In the genomic region with DNA sequence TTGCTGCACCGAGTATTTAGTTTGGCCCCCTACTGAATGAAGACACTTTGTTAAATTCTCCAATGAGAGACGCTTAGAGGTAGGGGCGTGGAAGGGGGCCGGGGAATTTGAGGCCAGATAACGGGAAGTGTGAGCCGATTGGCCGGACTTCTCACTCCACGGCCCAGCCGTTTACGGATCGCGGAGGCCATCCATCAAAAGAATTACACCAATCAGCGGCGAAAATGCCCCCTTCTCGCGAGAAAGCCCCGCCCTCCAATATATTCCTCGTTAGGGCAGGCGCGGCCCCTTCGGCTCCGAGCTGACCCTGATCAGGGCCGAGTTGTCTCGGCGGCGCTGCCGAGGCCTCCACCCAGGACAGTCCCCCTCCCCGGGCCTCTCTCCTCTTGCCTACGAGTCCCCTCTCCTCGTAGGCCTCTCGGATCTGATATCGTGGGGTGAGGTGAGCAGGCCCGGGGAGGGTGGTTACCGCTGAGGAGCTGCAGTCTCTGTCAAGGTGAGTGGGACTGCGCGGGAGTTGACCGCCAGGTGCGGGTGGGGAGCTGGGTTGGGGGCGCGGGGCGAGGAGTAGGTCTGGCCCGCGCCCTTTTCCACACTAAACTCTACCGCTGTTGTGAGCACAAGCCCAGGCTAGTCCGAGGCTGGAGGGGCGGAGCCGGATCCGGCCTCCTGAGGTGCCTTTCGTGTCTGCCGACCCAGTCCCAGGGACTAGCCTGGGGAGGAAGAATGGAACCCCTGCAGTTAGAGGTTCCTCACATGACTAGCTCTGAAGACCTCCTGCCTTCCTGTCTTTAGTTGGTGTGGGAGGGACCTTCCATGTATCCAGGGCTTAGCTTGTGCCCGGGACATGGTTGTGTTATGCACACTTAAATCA, we compare ENCODE assay signal across 8 cellular contexts. TPM values are rescaled to one million over a fixed set of nuclear protein-coding genes. Genes with fewer than 3 reads are reported as not detected.
DNase-seq lines count a peak whose midpoint lies in the region; ATAC-seq and TF ChIP-seq lines count a peak whose summit lies in the region.

A gene with protein sequence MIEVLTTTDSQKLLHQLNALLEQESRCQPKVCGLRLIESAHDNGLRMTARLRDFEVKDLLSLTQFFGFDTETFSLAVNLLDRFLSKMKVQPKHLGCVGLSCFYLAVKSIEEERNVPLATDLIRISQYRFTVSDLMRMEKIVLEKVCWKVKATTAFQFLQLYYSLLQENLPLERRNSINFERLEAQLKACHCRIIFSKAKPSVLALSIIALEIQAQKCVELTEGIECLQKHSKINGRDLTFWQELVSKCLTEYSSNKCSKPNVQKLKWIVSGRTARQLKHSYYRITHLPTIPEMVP (plus strand): TSS at position 287 of the 874 bp plus-strand sequence. CDS start 1,662 bp downstream, outside the sequence.

- 0% methylated on average over 11 of the region's 51 CpGs; no CpG with 5 or more reads in 1 of the 2 experiments for WGBS in IMR-90 (ENCODE audit: extremely low coverage in 2 of 2, insufficient read length in 1 of 2), 2 experiments

- peak within 1 kb of the TSS; percentile 77 for H3K18ac ChIP-seq in IMR-90 (ENCODE audit: low read depth, low read length)

- H2AK9ac ChIP-seq in IMR-90 (replicated peaks; ENCODE audit: low read depth, low read length, poor library complexity) = peak within 1 kb of the TSS; percentile 94

- peak within 1 kb of the TSS; percentile 93 for H3K4me3 ChIP-seq in IMR-90 (ENCODE audit: insufficient read depth, low read depth, low read length)
- H3K4me3 ChIP-seq in PC-3 (ENCODE audit: low read length) = peak within 1 kb of the TSS; percentile 98
- H3K4me3 ChIP-seq in epithelial cell of esophagus (ENCODE audit: low read length) = peak within 1 kb of the TSS; percentile 97
- H3K4me3 ChIP-seq in mononuclear cell (ENCODE audit: low read length) = peak within 1 kb of the TSS; percentile 93

- DNase-seq in DMS 273 treated with DMSO at 0.1 percent for 48 hours (lab: John Stamatoyannopoulos, UW) (peak; percentile 93), IMR-90 (peak; percentile 94), PC-3 (peak; percentile 97), activated T-cell treated with anti-CD3 and anti-CD28 coated beads for 48 hours (ENCODE audit: low read depth) (peak; percentile 83), epithelial cell of esophagus (ENCODE audit: low read depth) (peak; percentile 98)
- peak; percentile 60 to 75 for DNase-seq in stimulated activated CD8-positive, alpha-beta memory T cell treated with anti-CD3 and anti-CD28 coated beads, Interleukin-4, amount 100 ng/mL, for 1 hour (ENCODE audit: low read depth in 2 of 2, low spot score in 1 of 2)

- CTCF ChIA-PET in IMR-90 (lab: Yijun Ruan, JAX) = interaction anchor here (0.6 to 1.5 kb wide), 2 partner anchors 29 to 651 kb away, joined by 3 to 5 read pairs; no protein-coding TSS in a partner anchor
- CTCF ChIA-PET in PC-3 (lab: Charles Lee) = interaction anchor here (1.0 kb wide), 1 partner anchor 23 kb away, joined by 3 read pairs; a partner anchor contains a TSS

- no peaks in the 10 kb centered on the region for H3K9me1 ChIP-seq in IMR-90 (ENCODE audit: insufficient read depth, low read length)

- TF ChIP-seq POLR2A in IMR-90 (IDR thresholded peaks at IDR 0.05; ENCODE audit: low read depth, low read length) = peak; percentile 97

- dilution Hi-C loops in IMR-90 (cut with HindIII; ENCODE audit: low sequenced_read_pairs, unreplicated experiment) = no loop called here

- H4K5ac ChIP-seq in IMR-90 (ENCODE audit: low read depth, low read length) = peak within 1 kb of the TSS; percentile 35

- H3K36me3 ChIP-seq in IMR-90 (ENCODE audit: control insufficient read depth, insufficient read depth, low read length) = peaks cover 14% of the 10 kb centered on the region
- peaks cover 29% of the 10 kb centered on the region for H3K36me3 ChIP-seq in PC-3 (ENCODE audit: low read depth, low read length)

- intact Hi-C loops in IMR-90 (cut with micrococcal nuclease) (no loop called here), PC-3 (cut with micrococcal nuclease) (loop anchor here (1.0 to 2.0 kb wide), 3 partner anchors 23 to 67 kb away; a partner anchor contains a TSS)

- peak; percentile 99 for ATAC-seq in GM21528 (IDR thresholded peaks at IDR 0.05; ENCODE audit: low FRiP score, unreplicated experiment)
- ATAC-seq in IMR-90 (ENCODE audit: low read depth) = peak; percentile 96
- ATAC-seq in PC-3 = peak; percentile 92

- peak within 1 kb of the TSS; percentile 82 for H3K14ac ChIP-seq in IMR-90 (replicated peaks; ENCODE audit: low read depth, low read length)

- no peaks in the 10 kb centered on the region for H3K27me3 ChIP-seq in IMR-90 (ENCODE audit: control insufficient read depth, insufficient read depth, low read length)
- H3K27me3 ChIP-seq in PC-3 (ENCODE audit: low read length) = no peaks in the 10 kb centered on the region
- no peaks in the 10 kb centered on the region for H3K27me3 ChIP-seq in mononuclear cell (ENCODE audit: insufficient read depth, low read length)

- no peak within 1 kb of the TSS for H2BK20ac ChIP-seq in IMR-90 (ENCODE audit: low read depth, low read length)

- BruUV-seq in IMR-90 (replicated peaks; lab: Mats Ljungman, UMichigan) (no TSS peak), PC-3 (replicated peaks; lab: Mats Ljungman, UMichigan) (no TSS peak)

- H4K8ac ChIP-seq in IMR-90 (ENCODE audit: low read depth in 2 of 2, low read length in 2 of 2) = peak within 1 kb of the TSS; percentile 66 to 89

- TF ChIP-seq RAD21 in IMR-90 (IDR thresholded peaks at IDR 0.05; ENCODE audit: low read length) = no peak

- peak within 1 kb of the TSS; percentile 37 for H3K56ac ChIP-seq in IMR-90 (ENCODE audit: extremely low read depth, insufficient read depth, low read length)

- H2BK120ac ChIP-seq in IMR-90 (ENCODE audit: low read depth, low read length) = peak within 1 kb of the TSS; percentile 69

- no peak within 1 kb of the TSS; the same call in 2 of the 3 replicates for H2BK15ac ChIP-seq in IMR-90 (ENCODE audit: low read depth, low read length)

- H4K20me1 ChIP-seq in IMR-90 (ENCODE audit: insufficient read depth, low read length) = peaks cover 17% of the 10 kb centered on the region; the same call in 1 of the 2 replicates
- peaks cover 21% of the 10 kb centered on the region for H4K20me1 ChIP-seq in PC-3 (ENCODE audit: low read length)

- no peaks in the 10 kb centered on the region for H3K9me2 ChIP-seq in PC-3 (replicated peaks; ENCODE audit: low read length)

- H2BK5ac ChIP-seq in IMR-90 (ENCODE audit: low read depth, low read length, poor library complexity, severe bottlenecking) = peak within 1 kb of the TSS; percentile 87

- H3K9me3 ChIP-seq in IMR-90 (ENCODE audit: control insufficient read depth, insufficient read depth, low read length) (no peaks in the 10 kb centered on the region), PC-3 (ENCODE audit: low read length) (no peaks in the 10 kb centered on the region), mononuclear cell (ENCODE audit: low read depth, low read length) (no peaks in the 10 kb centered on the region)

- peak within 1 kb of the TSS; percentile 91 for H3K4ac ChIP-seq in IMR-90 (ENCODE audit: low read depth, low read length)

- H3F3A ChIP-seq in PC-3 (ENCODE audit: low read length, unreplicated experiment) = no peaks in the 10 kb centered on the region

- H4K91ac ChIP-seq in IMR-90 (ENCODE audit: insufficient read depth, low read depth, low read length) = peak within 1 kb of the TSS; percentile 79

- peak within 1 kb of the TSS; percentile 63 for H2AK5ac ChIP-seq in IMR-90 (ENCODE audit: low read depth, low read length)

- H2AFZ ChIP-seq in IMR-90 (replicated peaks; ENCODE audit: low read length, poor library complexity) (peak within 1 kb of the TSS; percentile 94), PC-3 (ENCODE audit: low read length) (peak within 1 kb of the TSS; percentile 93)

- POLR2A ChIA-PET in IMR-90 (lab: Charles Lee; ENCODE audit: unreplicated experiment) = interaction anchor here (0.9 kb wide), 1 partner anchor 22 kb away, joined by 3 read pairs; a partner anchor contains a TSS
- POLR2A ChIA-PET in PC-3 (lab: Charles Lee; ENCODE audit: unreplicated experiment) = interaction anchor here (0.5 to 0.7 kb wide), 4 partner anchors 11 to 31 kb away, joined by 3 to 7 read pairs (median 4); a partner anchor contains a TSS

- H3K79me2 ChIP-seq in PC-3 (ENCODE audit: low read length) = peaks cover 40% of the 10 kb centered on the region

- H3K23ac ChIP-seq in IMR-90 (ENCODE audit: low read depth, low read length) = peak within 1 kb of the TSS; percentile 66

- H3K27ac ChIP-seq in IMR-90 (ENCODE audit: insufficient read depth, low read length) = peak within 1 kb of the TSS; percentile 86
- H3K27ac ChIP-seq in PC-3 (ENCODE audit: low read length) = 0 out of 2 replicates have a peak within 1 kb of the TSS, but pooled peaks have one; percentile 12

- H3K4me2 ChIP-seq in IMR-90 (ENCODE audit: low read depth, low read length) (peak within 1 kb of the TSS; percentile 82), PC-3 (ENCODE audit: low read length) (peak within 1 kb of the TSS; percentile 98)

- no peak for TF ChIP-seq CTCF in IMR-90 (conservative IDR thresholded peaks at IDR 0.05; ENCODE audit: low read depth, low read length)
- TF ChIP-seq CTCF in PC-3 (conservative IDR thresholded peaks at IDR 0.05; ENCODE audit: low read depth, low read length) = no peak
- TF ChIP-seq CTCF in epithelial cell of esophagus (IDR thresholded peaks at IDR 0.05; ENCODE audit: insufficient read depth, low read depth, low read length, missing control alignments) = no peak

- peak within 1 kb of the TSS; percentile 83 for H3K9ac ChIP-seq in IMR-90 (ENCODE audit: low read depth, low read length)
- peak within 1 kb of the TSS; percentile 88 for H3K9ac ChIP-seq in PC-3 (ENCODE audit: low read length)

- H3K79me1 ChIP-seq in IMR-90 (ENCODE audit: low read depth in 1 of 2, low read length in 2 of 2) = peaks cover 11 to 24% of the 10 kb centered on the region in 2 experiments

- H3K4me1 ChIP-seq in IMR-90 (ENCODE audit: control insufficient read depth, insufficient read depth, low read length) = no peaks in the 10 kb centered on the region
- peaks cover 29% of the 10 kb centered on the region for H3K4me1 ChIP-seq in PC-3 (ENCODE audit: insufficient read depth, low read length)
- peaks cover 23% of the 10 kb centered on the region for H3K4me1 ChIP-seq in mononuclear cell (ENCODE audit: insufficient read depth, low read length)

- in situ Hi-C loops in IMR-90 (cut with MboI; ENCODE audit: low sequenced_read_pairs) = no loop called here

TF ChIP-seq in IMR-90, 13 proteins besides CTCF, POLR2A, EP300 and RAD21 (continues in another document):
- no peak for TF ChIP-seq MAFK (IDR thresholded peaks at IDR 0.05; ENCODE audit: low read depth, low read length)
- TF ChIP-seq BHLHE40 (IDR thresholded peaks at IDR 0.05; ENCODE audit: low read depth, low read length) = no peak
- no peak for TF ChIP-seq FOS (IDR thresholded peaks at IDR 0.05; ENCODE audit: low read depth, low read length)
- peak; percentile 32; the same call in 1 of the 2 replicates for TF ChIP-seq CHD1 (IDR thresholded peaks at IDR 0.05; ENCODE audit: low read depth, low read length)
- TF ChIP-seq MXI1 (IDR thresholded peaks at IDR 0.05; ENCODE audit: borderline replicate concordance, low read depth, low read length) = 0 out of 2 replicates have a peak, but pooled peaks have one; percentile 18

RNA-seq across cellular contexts. Expression of the gene that starts here (rescaled TPM):
- total RNA-seq in IMR-90 (2012; rRNA removed) (380 and 382 TPM in 2 replicates), PC-3 (2014; rRNA removed) (60.9 and 70.0 TPM in 2 replicates), mononuclear cell (240 TPM)
- polyA plus RNA-seq in IMR-90 (2012; rRNA removed) = 56.2 and 72.0 TPM in 2 replicates
- 24.9 and 31.6 TPM in 2 replicates for polyA plus RNA-seq in IMR-90 (2012; cell fraction: cytosol; rRNA removed)
- polyA plus RNA-seq in IMR-90 (2012; cell fraction: nucleus; rRNA removed; ENCODE audit: low replicate concordance) = 21.8 and 55.4 TPM in 2 replicates

Comparison
In these comparisons a context has a peak if more than half of its experiments do, and no peak if none do; other contexts are left out.
1. Peak in every context shown above with its lines: DNase-seq, ATAC-seq, H3K4me3 ChIP-seq and H3K27ac ChIP-seq.